ENCODE assay signal across 21 cellular contexts in genomic region chr10:7195118-7195517, GRCh38.
"Had no signal": no experiment of that assay in that cellular context is flagged by ENCODE, and none has a peak within 500 bp of the region (broad histone marks: within the 10 kb centered on the region; RNA-seq: fewer than 3 reads in every experiment).

No MANE protein-coding gene starts in this region.

- ATAC-seq: activated T-helper 17 cell treated with anti-CD3 and anti-CD28 coated beads, Interleukin-2, amount 50 U/mL, for 72 hours; effector memory CD8-positive, alpha-beta T cell; natural killer cell treated with Interleukin-12 subunit alpha and Interleukin-12 subunit beta and Interleukin-15 and Interleukin-18, amount 100 ng/mL, for 72 hours; SK-N-SH treated with all-trans-retinoic acid at 6 μM for 48 hours; upper lobe of right lung had no signal

- H3K9me3 Mint-ChIP-seq: activated T-helper 17 cell treated with anti-CD3 and anti-CD28 coated beads, Interleukin-2, amount 50 U/mL, for 72 hours; effector memory CD8-positive, alpha-beta T cell; natural killer cell treated with Interleukin-12 subunit alpha and Interleukin-12 subunit beta and Interleukin-15 and Interleukin-18, amount 100 ng/mL, for 72 hours had no signal

- H3K4me3 Mint-ChIP-seq: activated B cell treated with CpG ODN at 0.5 μM for 24 hours; brain; natural killer cell treated with Interleukin-12 subunit alpha and Interleukin-12 subunit beta and Interleukin-15 and Interleukin-18, amount 100 ng/mL, for 72 hours; stimulated activated naive CD8-positive, alpha-beta T cell treated with anti-CD3 and anti-CD28 coated beads, Interleukin-15, Interleukin-2, amounts not matched to agents 100 ng/mL and 50 ng/mL, for 24 hours had no signal

- H3K4me1 Mint-ChIP-seq: brain had no signal

- DNase-seq: activated B cell treated with CpG ODN at 0.5 μM for 24 hours; activated CD4-positive, alpha-beta T cell treated with anti-CD3 and anti-CD28 coated beads for 48 hours; activated naive CD4-positive, alpha-beta T cell treated with Interleukin-2 at 50 U/mL for 16 hours; aorta; caudate nucleus; dermis blood vessel endothelial cell; effector memory CD8-positive, alpha-beta T cell; glutamatergic neuron; left ventricle myocardium inferior; spleen; stimulated activated CD4-positive, alpha-beta T cell treated with anti-CD3 and anti-CD28 coated beads, Interleukin-4, amount 100 ng/mL, for 1 hour; substantia nigra; T1000; thyroid gland; upper lobe of right lung had no signal

- H3K27me3 Mint-ChIP-seq: activated B cell treated with CpG ODN at 0.5 μM for 24 hours; activated T-helper 17 cell treated with anti-CD3 and anti-CD28 coated beads, Interleukin-2, amount 50 U/mL, for 72 hours; brain; effector memory CD8-positive, alpha-beta T cell; natural killer cell treated with Interleukin-12 subunit alpha and Interleukin-12 subunit beta and Interleukin-15 and Interleukin-18, amount 100 ng/mL, for 72 hours; progenitor cell of endocrine pancreas; stimulated activated naive CD8-positive, alpha-beta T cell treated with anti-CD3 and anti-CD28 coated beads, Interleukin-15, Interleukin-2, amounts not matched to agents 100 ng/mL and 50 ng/mL, for 24 hours had no signal

- H3K27ac Mint-ChIP-seq: activated B cell treated with CpG ODN at 0.5 μM for 24 hours; activated T-helper 17 cell treated with anti-CD3 and anti-CD28 coated beads, Interleukin-2, amount 50 U/mL, for 72 hours; brain; progenitor cell of endocrine pancreas had no signal
